ENCODE assay signal across 20 cellular contexts in genomic region chr16:57589374-57589773, GRCh38. TPM values are rescaled to one million over a fixed set of nuclear protein-coding genes. Genes with fewer than 3 reads are reported as not detected.
A peak's percentile ranks its signal among the peaks of the same experiment; 100 is the strongest.
DNase-seq lines count a peak whose midpoint lies in the region; ATAC-seq, FAIRE-seq and TF ChIP-seq lines count a peak whose summit lies in the region.
"Had no signal": no experiment of that assay in that cellular context is flagged by ENCODE, and none has a peak within 500 bp of the region (broad histone marks: within the 10 kb centered on the region; RNA-seq: fewer than 3 reads in every experiment).

No MANE protein-coding gene starts in this region.

- intact Hi-C loops in activated CD4-positive, alpha-beta T cell treated with anti-CD3 and anti-CD28 coated beads, Interleukin-2, amount 10 ng/mL, durations not matched to agents 24 days and 14 days (cut with micrococcal nuclease) = no loop called here
- intact Hi-C loops in head of caudate nucleus (cut with DNase I) = no loop called here

- POLR2A ChIA-PET in activated CD4-positive, alpha-beta T cell treated with anti-CD3 and anti-CD28 coated beads, Interleukin-2, amount 10 ng/mL, durations not matched to agents 7 days and 5 days (lab: Charles Lee) = no interaction called here
- POLR2A ChIA-PET in activated CD8-positive, alpha-beta T cell treated with anti-CD3 and anti-CD28 coated beads, Interleukin-2, amount 10 ng/mL, durations not matched to agents 7 days and 5 days (lab: Charles Lee) = interaction anchor here (0.6 to 5.0 kb wide), 3 partner anchors 9 to 967 kb away, joined by 4 to 34 read pairs (median 7); no protein-coding TSS in a partner anchor

- H3K36me3 Mint-ChIP-seq in activated CD4-positive, alpha-beta T cell treated with anti-CD3 and anti-CD28 coated beads, Interleukin-2, amount 10 ng/mL, durations not matched to agents 7 days and 5 days (ENCODE audit: low read depth) = peaks cover 6% of the 10 kb centered on the region
- H3K36me3 Mint-ChIP-seq in activated CD4-positive, alpha-beta T cell treated with anti-CD3 and anti-CD28 coated beads, Interleukin-2, amount 10 ng/mL, durations not matched to agents 24 days and 14 days (ENCODE audit: low read depth) = peaks cover 6% of the 10 kb centered on the region
- H3K36me3 Mint-ChIP-seq in activated CD8-positive, alpha-beta T cell treated with anti-CD3 and anti-CD28 coated beads, Interleukin-2, amount 10 ng/mL, durations not matched to agents 7 days and 5 days (ENCODE audit: low read depth) = peaks cover 26% of the 10 kb centered on the region
- peaks cover 4 to 10% (median 6%) of the 10 kb centered on the region in 3 donors for H3K36me3 Mint-ChIP-seq in immature natural killer cell
- H3K36me3 Mint-ChIP-seq: CD4-positive, alpha-beta memory T cell; IgD-negative memory B cell had no signal

- H3K9me3 ChIP-seq in small intestine (ENCODE audit: control insufficient read depth, low read depth) = no peaks in the 10 kb centered on the region
- no peaks in the 10 kb centered on the region for H3K9me3 ChIP-seq in right atrium auricular region

- DNase-seq in activated CD4-positive, alpha-beta T cell treated with anti-CD3 and anti-CD28 coated beads, Interleukin-2, amount 10 ng/mL, durations not matched to agents 7 days and 5 days = no peak
- DNase-seq in activated CD4-positive, alpha-beta T cell treated with anti-CD3 and anti-CD28 coated beads, Interleukin-2, amount 10 ng/mL, durations not matched to agents 24 days and 14 days = no peak
- no peak for DNase-seq in activated CD8-positive, alpha-beta T cell treated with anti-CD3 and anti-CD28 coated beads, Interleukin-2, amount 10 ng/mL, durations not matched to agents 7 days and 5 days
- DNase-seq in immature natural killer cell (peak; percentile 87 to 90 (median 90)), small intestine (peak; percentile 26), head of caudate nucleus (no peak), right atrium auricular region (ENCODE audit: low spot score) (no peak)
- DNase-seq: 8988T; CD4-positive, alpha-beta memory T cell; DMS79; NCI-H187 treated with DMSO at 0.1 percent for 48 hours; NCI-H2171; NCI-H446; PC-9 had no signal

- peaks cover 3% of the 10 kb centered on the region for H3K27me3 Mint-ChIP-seq in activated CD4-positive, alpha-beta T cell treated with anti-CD3 and anti-CD28 coated beads, Interleukin-2, amount 10 ng/mL, durations not matched to agents 7 days and 5 days
- no peaks in the 10 kb centered on the region for H3K27me3 Mint-ChIP-seq in activated CD4-positive, alpha-beta T cell treated with anti-CD3 and anti-CD28 coated beads, Interleukin-2, amount 10 ng/mL, durations not matched to agents 24 days and 14 days
- H3K27me3 Mint-ChIP-seq in activated CD8-positive, alpha-beta T cell treated with anti-CD3 and anti-CD28 coated beads, Interleukin-2, amount 10 ng/mL, durations not matched to agents 7 days and 5 days (ENCODE audit: low read depth) = no peaks in the 10 kb centered on the region
- H3K27me3 Mint-ChIP-seq in immature natural killer cell (ENCODE audit: low read depth in 3 of 3) = peaks cover 22 to 30% (median 26%) of the 10 kb centered on the region in 3 donors
- H3K27me3 Mint-ChIP-seq: CD4-positive, alpha-beta memory T cell had no signal

- no peak overlapping the region for H3K4me3 ChIP-seq in small intestine (ENCODE audit: low read depth in 1 of 2, low read length in 2 of 2)
- H3K4me3 ChIP-seq in right atrium auricular region = no peak overlapping the region
- H3K4me3 ChIP-seq: HAP-1, PC-9 had no signal

- no peak for FAIRE-seq in small intestine (lab: Jason Lieb, UNC)
- FAIRE-seq: D721Med had no signal

- no peak overlapping the region for H3K4me3 Mint-ChIP-seq in activated CD4-positive, alpha-beta T cell treated with anti-CD3 and anti-CD28 coated beads, Interleukin-2, amount 10 ng/mL, durations not matched to agents 7 days and 5 days
- H3K4me3 Mint-ChIP-seq in activated CD4-positive, alpha-beta T cell treated with anti-CD3 and anti-CD28 coated beads, Interleukin-2, amount 10 ng/mL, durations not matched to agents 24 days and 14 days = no peak overlapping the region
- no peak overlapping the region for H3K4me3 Mint-ChIP-seq in activated CD8-positive, alpha-beta T cell treated with anti-CD3 and anti-CD28 coated beads, Interleukin-2, amount 10 ng/mL, durations not matched to agents 7 days and 5 days
- H3K4me3 Mint-ChIP-seq in immature natural killer cell = peak overlapping the region; percentile 81 to 92 (median 84)
- H3K4me3 Mint-ChIP-seq: CD4-positive, alpha-beta memory T cell had no signal

- H3K27ac ChIP-seq in small intestine (ENCODE audit: low read depth in 1 of 2, low read length in 1 of 2) (no peak overlapping the region), right atrium auricular region (no peak overlapping the region)

- WGBS in small intestine, 3 donors = 85 to 95% (median 90%) methylated on average over 7 of the region's 7 CpGs

- H3K4me1 ChIP-seq in small intestine (ENCODE audit: control insufficient read depth in 2 of 2, insufficient read depth in 1 of 2, low read depth in 1 of 2, low read length in 1 of 2) (no peaks in the 10 kb centered on the region), right atrium auricular region (peaks cover 0 to 12% of the 10 kb centered on the region in 2 donors)

- CTCF ChIA-PET in activated CD4-positive, alpha-beta T cell treated with anti-CD3 and anti-CD28 coated beads, Interleukin-2, amount 10 ng/mL, durations not matched to agents 7 days and 5 days (lab: Charles Lee) = interaction anchor here (1.8 to 5.3 kb wide), 5 partner anchors 10 to 58 kb away, joined by 6 to 60 read pairs (median 48); no protein-coding TSS in a partner anchor
- CTCF ChIA-PET in activated CD8-positive, alpha-beta T cell treated with anti-CD3 and anti-CD28 coated beads, Interleukin-2, amount 10 ng/mL, durations not matched to agents 7 days and 5 days (lab: Charles Lee) = interaction anchor here (0.8 to 7.7 kb wide), 8 partner anchors 10 to 146 kb away, joined by 3 to 179 read pairs (median 74); partner anchors contain the start of gene KATNB1

- H3K27me3 ChIP-seq in small intestine (ENCODE audit: control insufficient read depth in 2 of 2, insufficient read depth in 2 of 2, low read length in 2 of 2) = no peaks in the 10 kb centered on the region
- no peaks in the 10 kb centered on the region for H3K27me3 ChIP-seq in right atrium auricular region

- H3K36me3 ChIP-seq in small intestine (ENCODE audit: control insufficient read depth in 2 of 2, insufficient read depth in 2 of 2, low read length in 2 of 2) = no peaks in the 10 kb centered on the region
- H3K36me3 ChIP-seq in right atrium auricular region = no peaks in the 10 kb centered on the region
- H3K36me3 ChIP-seq: HAP-1 had no signal

- no peak for ATAC-seq in activated CD8-positive, alpha-beta T cell treated with anti-CD3 and anti-CD28 coated beads, Interleukin-2, amount 10 ng/mL, durations not matched to agents 7 days and 5 days
- ATAC-seq in GM19397 (IDR thresholded peaks at IDR 0.05; ENCODE audit: unreplicated experiment) = no peak

- TF ChIP-seq CTCF in right atrium auricular region (IDR thresholded peaks at IDR 0.05) = no peak

- H3K27ac Mint-ChIP-seq in activated CD4-positive, alpha-beta T cell treated with anti-CD3 and anti-CD28 coated beads, Interleukin-2, amount 10 ng/mL, durations not matched to agents 7 days and 5 days = peak overlapping the region; percentile 36
- H3K27ac Mint-ChIP-seq in activated CD4-positive, alpha-beta T cell treated with anti-CD3 and anti-CD28 coated beads, Interleukin-2, amount 10 ng/mL, durations not matched to agents 24 days and 14 days = no peak overlapping the region
- H3K27ac Mint-ChIP-seq in activated CD8-positive, alpha-beta T cell treated with anti-CD3 and anti-CD28 coated beads, Interleukin-2, amount 10 ng/mL, durations not matched to agents 7 days and 5 days = peak overlapping the region; percentile 41
- H3K27ac Mint-ChIP-seq in immature natural killer cell = peak overlapping the region; percentile 96 to 100 (median 98)

- H3K9me3 Mint-ChIP-seq in activated CD4-positive, alpha-beta T cell treated with anti-CD3 and anti-CD28 coated beads, Interleukin-2, amount 10 ng/mL, durations not matched to agents 7 days and 5 days = peaks cover 5% of the 10 kb centered on the region
- H3K9me3 Mint-ChIP-seq in activated CD4-positive, alpha-beta T cell treated with anti-CD3 and anti-CD28 coated beads, Interleukin-2, amount 10 ng/mL, durations not matched to agents 24 days and 14 days = peaks cover 12% of the 10 kb centered on the region
- peaks cover 8% of the 10 kb centered on the region for H3K9me3 Mint-ChIP-seq in activated CD8-positive, alpha-beta T cell treated with anti-CD3 and anti-CD28 coated beads, Interleukin-2, amount 10 ng/mL, durations not matched to agents 7 days and 5 days (ENCODE audit: insufficient read depth)
- H3K9me3 Mint-ChIP-seq in immature natural killer cell = no peaks in the 10 kb centered on the region

- H3K4me1 Mint-ChIP-seq in activated CD4-positive, alpha-beta T cell treated with anti-CD3 and anti-CD28 coated beads, Interleukin-2, amount 10 ng/mL, durations not matched to agents 7 days and 5 days = peaks cover 60% of the 10 kb centered on the region
- peaks cover 43% of the 10 kb centered on the region for H3K4me1 Mint-ChIP-seq in activated CD4-positive, alpha-beta T cell treated with anti-CD3 and anti-CD28 coated beads, Interleukin-2, amount 10 ng/mL, durations not matched to agents 24 days and 14 days
- peaks cover 80% of the 10 kb centered on the region for H3K4me1 Mint-ChIP-seq in activated CD8-positive, alpha-beta T cell treated with anti-CD3 and anti-CD28 coated beads, Interleukin-2, amount 10 ng/mL, durations not matched to agents 7 days and 5 days (ENCODE audit: low read depth)
- peaks cover 96% of the 10 kb centered on the region in 2 donors for H3K4me1 Mint-ChIP-seq in immature natural killer cell

RNA-seq across cellular contexts. Expression of gene ADGRG1, which starts 39.1 kb away (rescaled TPM):
- 1 to 10 TPM; 2.2 to 2.9 TPM for total RNA-seq in activated CD4-positive, alpha-beta T cell treated with anti-CD3 and anti-CD28 coated beads, Interleukin-2, amount 10 ng/mL, durations not matched to agents 7 days and 5 days
- 3.8 and 4.8 TPM in 2 replicates for total RNA-seq in activated CD4-positive, alpha-beta T cell treated with anti-CD3 and anti-CD28 coated beads, Interleukin-2, amount 10 ng/mL, durations not matched to agents 24 days and 14 days
- 1 to 10 TPM; 3.3 to 3.7 TPM for total RNA-seq in activated CD8-positive, alpha-beta T cell treated with anti-CD3 and anti-CD28 coated beads, Interleukin-2, amount 10 ng/mL, durations not matched to agents 7 days and 5 days
- 100 to 1,000 TPM; 218 to 784 (median 395) TPM for polyA plus RNA-seq in immature natural killer cell
- polyA plus RNA-seq in small intestine = 10 to 100 TPM in 1 of 3 donors, 1 to 10 TPM in 2; 4.1 to 47.8 (median 4.2) TPM
- total RNA-seq in right atrium auricular region = 10 to 100 TPM; 12.6 to 25.5 TPM

RNA-seq across cellular contexts. Expression of gene ADGRG5, which starts 46.9 kb away (rescaled TPM):
- 1 to 10 TPM; 5.9 to 6.6 TPM for total RNA-seq in activated CD4-positive, alpha-beta T cell treated with anti-CD3 and anti-CD28 coated beads, Interleukin-2, amount 10 ng/mL, durations not matched to agents 7 days and 5 days
- total RNA-seq in activated CD4-positive, alpha-beta T cell treated with anti-CD3 and anti-CD28 coated beads, Interleukin-2, amount 10 ng/mL, durations not matched to agents 24 days and 14 days = 5.4 and 6.1 TPM in 2 replicates
- total RNA-seq in activated CD8-positive, alpha-beta T cell treated with anti-CD3 and anti-CD28 coated beads, Interleukin-2, amount 10 ng/mL, durations not matched to agents 7 days and 5 days = 10 to 100 TPM; 16.0 to 18.1 TPM
- polyA plus RNA-seq in immature natural killer cell = 100 to 1,000 TPM in 1 of 3 donors, 10 to 100 TPM in 2; 43.2 to 124 (median 77.4) TPM
- 1 to 10 TPM; 2.4 to 3.9 (median 3.4) TPM for polyA plus RNA-seq in small intestine
- under 1 TPM; 0.08 to 0.44 TPM for total RNA-seq in right atrium auricular region
- total RNA-seq: LHCN-M2, PC-9 had no signal
- polyA plus RNA-seq: BJ had no signal

RNA-seq across cellular contexts. Expression of gene CCDC102A, which starts 53.0 kb away (rescaled TPM):
- total RNA-seq in activated CD4-positive, alpha-beta T cell treated with anti-CD3 and anti-CD28 coated beads, Interleukin-2, amount 10 ng/mL, durations not matched to agents 7 days and 5 days = 10 to 100 TPM in 1 of 2 experiments, 1 to 10 TPM in 1; 8.1 to 10.5 TPM
- total RNA-seq in activated CD4-positive, alpha-beta T cell treated with anti-CD3 and anti-CD28 coated beads, Interleukin-2, amount 10 ng/mL, durations not matched to agents 24 days and 14 days = 6.0 and 6.7 TPM in 2 replicates
- total RNA-seq in activated CD8-positive, alpha-beta T cell treated with anti-CD3 and anti-CD28 coated beads, Interleukin-2, amount 10 ng/mL, durations not matched to agents 7 days and 5 days = 10 to 100 TPM; 16.3 to 18.2 TPM
- polyA plus RNA-seq in immature natural killer cell = 10 to 100 TPM in 2 of 3 donors, 1 to 10 TPM in 1; 8.8 to 26.4 (median 13.9) TPM
- 1 to 10 TPM; 1.1 to 2.8 (median 1.6) TPM for polyA plus RNA-seq in small intestine
- total RNA-seq in right atrium auricular region = 10 to 100 TPM; 11.2 to 15.1 TPM

Comparison
In these comparisons a context has a peak if more than half of its experiments do, and no peak if none do; other contexts are left out.
1. DNase-seq: peak in immature natural killer cell (3 of 3) and small intestine (single experiment); none in activated CD4-positive, alpha-beta T cell treated with anti-CD3 and anti-CD28 coated beads, Interleukin-2, amount 10 ng/mL, durations not matched to agents 7 days and 5 days (single experiment), activated CD4-positive, alpha-beta T cell treated with anti-CD3 and anti-CD28 coated beads, Interleukin-2, amount 10 ng/mL, durations not matched to agents 24 days and 14 days (single experiment), activated CD8-positive, alpha-beta T cell treated with anti-CD3 and anti-CD28 coated beads, Interleukin-2, amount 10 ng/mL, durations not matched to agents 7 days and 5 days (single experiment), head of caudate nucleus (0 of 42) and right atrium auricular region (single experiment).
2. H3K4me3 Mint-ChIP-seq: peak in immature natural killer cell (5 of 5); none in activated CD4-positive, alpha-beta T cell treated with anti-CD3 and anti-CD28 coated beads, Interleukin-2, amount 10 ng/mL, durations not matched to agents 7 days and 5 days (single experiment), activated CD4-positive, alpha-beta T cell treated with anti-CD3 and anti-CD28 coated beads, Interleukin-2, amount 10 ng/mL, durations not matched to agents 24 days and 14 days (single experiment) and activated CD8-positive, alpha-beta T cell treated with anti-CD3 and anti-CD28 coated beads, Interleukin-2, amount 10 ng/mL, durations not matched to agents 7 days and 5 days (single experiment).